In genomic region chr1:202888204-202888506, GRCh38 we compare ENCODE assay signal across 8 cellular contexts. TPM values are rescaled to one million over a fixed set of nuclear protein-coding genes. Genes with fewer than 3 reads are reported as not detected.
DNase-seq lines count a peak whose midpoint lies in the region; ATAC-seq and TF ChIP-seq lines count a peak whose summit lies in the region.

No MANE protein-coding gene starts in this region.

- peaks cover 13% of the 10 kb centered on the region for H3K36me3 ChIP-seq in iPS-18a (ENCODE audit: control insufficient read depth, low read depth, low read length)
- H3K36me3 ChIP-seq in stomach = peaks cover 0 to 36% (median 30%) of the 10 kb centered on the region in 4 donors

- no peak for TF ChIP-seq EP300 in stomach (IDR thresholded peaks at IDR 0.05)

- H3K9me3 Mint-ChIP-seq in activated CD4-positive, alpha-beta T cell treated with anti-CD3 and anti-CD28 coated beads, Interleukin-2, amount 10 ng/mL, durations not matched to agents 7 days and 5 days = no peaks in the 10 kb centered on the region
- H3K9me3 Mint-ChIP-seq in activated T-helper 1 cell treated with anti-CD3 and anti-CD28 coated beads, Interleukin-12 subunit alpha, Interleukin-12 subunit beta, Interleukin-2, Interleukin-4 antibody, amounts not matched to agents 30 ng/mL and 10 ng/mL and 1 ng/mL, durations not matched to agents 14 hours and 24 hours and 36 hours = no peaks in the 10 kb centered on the region

- CTCF ChIA-PET in activated CD4-positive, alpha-beta T cell treated with anti-CD3 and anti-CD28 coated beads, Interleukin-2, amount 10 ng/mL, durations not matched to agents 7 days and 5 days (lab: Charles Lee) = no interaction called here

- no peak for TF ChIP-seq POLR2A in stomach (IDR thresholded peaks at IDR 0.05)

- intact Hi-C loops in activated T-helper 1 cell treated with anti-CD3 and anti-CD28 coated beads, Interleukin-12 subunit alpha, Interleukin-12 subunit beta, Interleukin-2, Interleukin-4 antibody, amounts not matched to agents 30 ng/mL and 10 ng/mL and 1 ng/mL, durations not matched to agents 14 hours and 24 hours and 36 hours (cut with micrococcal nuclease) = loop anchor here (1.0 to 5.0 kb wide), 6 partner anchors 53 to 539 kb away; partner anchors contain the start of genes ADIPOR1, PPFIA4 and PPP1R12B
- intact Hi-C loops in stomach (cut with DNase I; ENCODE audit: low total_unique reads) = no loop called here

- H3K27ac ChIP-seq in iPS-18a (ENCODE audit: low read length) (no peak overlapping the region), stomach (peak overlapping the region; percentile 89 to 99 (median 97))

- peak overlapping the region; percentile 92 for H3K27ac Mint-ChIP-seq in activated CD4-positive, alpha-beta T cell treated with anti-CD3 and anti-CD28 coated beads, Interleukin-2, amount 10 ng/mL, durations not matched to agents 7 days and 5 days
- peak overlapping the region; percentile 96 for H3K27ac Mint-ChIP-seq in activated T-helper 1 cell treated with anti-CD3 and anti-CD28 coated beads, Interleukin-12 subunit alpha, Interleukin-12 subunit beta, Interleukin-2, Interleukin-4 antibody, amounts not matched to agents 30 ng/mL and 10 ng/mL and 1 ng/mL, durations not matched to agents 14 hours and 24 hours and 36 hours

- no peaks in the 10 kb centered on the region for H3K27me3 Mint-ChIP-seq in activated CD4-positive, alpha-beta T cell treated with anti-CD3 and anti-CD28 coated beads, Interleukin-2, amount 10 ng/mL, durations not matched to agents 7 days and 5 days
- no peaks in the 10 kb centered on the region for H3K27me3 Mint-ChIP-seq in activated T-helper 1 cell treated with anti-CD3 and anti-CD28 coated beads, Interleukin-12 subunit alpha, Interleukin-12 subunit beta, Interleukin-2, Interleukin-4 antibody, amounts not matched to agents 30 ng/mL and 10 ng/mL and 1 ng/mL, durations not matched to agents 14 hours and 24 hours and 36 hours (ENCODE audit: insufficient read depth)

- H3K4me3 ChIP-seq in iPS-18a (ENCODE audit: low read length) (peak overlapping the region; percentile 93), stomach (peak overlapping the region; percentile 78 to 93 (median 83))

- TF ChIP-seq CTCF in stomach (IDR thresholded peaks at IDR 0.05) = no peak

- no peaks in the 10 kb centered on the region for H3K27me3 ChIP-seq in iPS-18a (ENCODE audit: control insufficient read depth, insufficient read depth, low read length)
- no peaks in the 10 kb centered on the region for H3K27me3 ChIP-seq in stomach

- H3K36me3 Mint-ChIP-seq in activated CD4-positive, alpha-beta T cell treated with anti-CD3 and anti-CD28 coated beads, Interleukin-2, amount 10 ng/mL, durations not matched to agents 7 days and 5 days (ENCODE audit: low read depth) = peaks cover 19% of the 10 kb centered on the region
- peaks cover 14% of the 10 kb centered on the region for H3K36me3 Mint-ChIP-seq in activated T-helper 1 cell treated with anti-CD3 and anti-CD28 coated beads, Interleukin-12 subunit alpha, Interleukin-12 subunit beta, Interleukin-2, Interleukin-4 antibody, amounts not matched to agents 30 ng/mL and 10 ng/mL and 1 ng/mL, durations not matched to agents 14 hours and 24 hours and 36 hours (ENCODE audit: low read depth)

- peak overlapping the region; percentile 93 for H3K4me3 Mint-ChIP-seq in activated CD4-positive, alpha-beta T cell treated with anti-CD3 and anti-CD28 coated beads, Interleukin-2, amount 10 ng/mL, durations not matched to agents 7 days and 5 days
- peak overlapping the region; percentile 96 for H3K4me3 Mint-ChIP-seq in activated T-helper 1 cell treated with anti-CD3 and anti-CD28 coated beads, Interleukin-12 subunit alpha, Interleukin-12 subunit beta, Interleukin-2, Interleukin-4 antibody, amounts not matched to agents 30 ng/mL and 10 ng/mL and 1 ng/mL, durations not matched to agents 14 hours and 24 hours and 36 hours

- H3K4me1 Mint-ChIP-seq in activated CD4-positive, alpha-beta T cell treated with anti-CD3 and anti-CD28 coated beads, Interleukin-2, amount 10 ng/mL, durations not matched to agents 7 days and 5 days = peaks cover 27% of the 10 kb centered on the region
- H3K4me1 Mint-ChIP-seq in activated T-helper 1 cell treated with anti-CD3 and anti-CD28 coated beads, Interleukin-12 subunit alpha, Interleukin-12 subunit beta, Interleukin-2, Interleukin-4 antibody, amounts not matched to agents 30 ng/mL and 10 ng/mL and 1 ng/mL, durations not matched to agents 14 hours and 24 hours and 36 hours (ENCODE audit: low read depth) = peaks cover 25% of the 10 kb centered on the region

- POLR2A ChIA-PET in activated CD4-positive, alpha-beta T cell treated with anti-CD3 and anti-CD28 coated beads, Interleukin-2, amount 10 ng/mL, durations not matched to agents 7 days and 5 days (lab: Charles Lee) = no interaction called here

- H3K9me3 ChIP-seq in iPS-18a (ENCODE audit: control insufficient read depth, low read depth, low read length) (no peaks in the 10 kb centered on the region), stomach (no peaks in the 10 kb centered on the region)

- ATAC-seq in HG03097 (IDR thresholded peaks at IDR 0.05; ENCODE audit: low FRiP score, unreplicated experiment) = no peak

- peaks cover 16% of the 10 kb centered on the region for H3K4me1 ChIP-seq in iPS-18a (ENCODE audit: control insufficient read depth, low read depth, low read length)
- H3K4me1 ChIP-seq in stomach = peaks cover 0 to 21% (median 15%) of the 10 kb centered on the region in 4 donors

- H3K9ac ChIP-seq in iPS-18a (ENCODE audit: low read length) = peak overlapping the region; percentile 79

- DNase-seq in activated CD4-positive, alpha-beta T cell treated with anti-CD3 and anti-CD28 coated beads, Interleukin-2, amount 10 ng/mL, durations not matched to agents 7 days and 5 days = no peak
- DNase-seq in activated CD4-positive, alpha-beta T cell treated with anti-CD3 and anti-CD28 coated beads for 48 hours = no peak
- no peak for DNase-seq in activated T-helper 1 cell treated with anti-CD3 and anti-CD28 coated beads, Interleukin-12 subunit alpha, Interleukin-12 subunit beta, Interleukin-2, Interleukin-4 antibody, amounts not matched to agents 30 ng/mL and 10 ng/mL and 1 ng/mL, durations not matched to agents 14 hours and 24 hours and 36 hours (ENCODE audit: low spot score)
- DNase-seq in stomach = no peak
- DNase-seq in GF-D8 (lab: John Stamatoyannopoulos, UW) = no peak
- no peak for DNase-seq in H4 (ENCODE audit: low spot score)

- WGBS in stomach, 5 donors = 1 to 4% (median 2%) methylated on average over 9 of the region's 9 CpGs

RNA-seq across cellular contexts. Expression of gene RABIF, which starts 0.8 kb away (rescaled TPM):
- 10 to 100 TPM; 13.9 to 15.7 TPM for total RNA-seq in activated CD4-positive, alpha-beta T cell treated with anti-CD3 and anti-CD28 coated beads, Interleukin-2, amount 10 ng/mL, durations not matched to agents 7 days and 5 days
- total RNA-seq in activated T-helper 1 cell treated with anti-CD3 and anti-CD28 coated beads, Interleukin-12 subunit alpha, Interleukin-12 subunit beta, Interleukin-2, Interleukin-4 antibody, amounts not matched to agents 30 ng/mL and 10 ng/mL and 1 ng/mL, durations not matched to agents 14 hours and 24 hours and 36 hours = 11.8 and 13.4 TPM in 2 replicates
- total RNA-seq in stomach = 1 to 10 TPM in 2 of 5 donors, under 1 TPM in 1, not detected in 2; 0.45 to 5.1 (median 4.2) TPM
- polyA plus RNA-seq in stomach = 1 to 10 TPM; 4.9 to 9.1 (median 6.1) TPM
- total RNA-seq in H4 (2014; rRNA removed; shearing (Covaris generic)) = 6.4 and 7.5 TPM in 2 replicates

RNA-seq across cellular contexts. Expression of gene KLHL12, which starts 38.9 kb away (rescaled TPM):
- 10 to 100 TPM; 31.4 to 31.5 TPM for total RNA-seq in activated CD4-positive, alpha-beta T cell treated with anti-CD3 and anti-CD28 coated beads, Interleukin-2, amount 10 ng/mL, durations not matched to agents 7 days and 5 days
- 24.9 and 25.5 TPM in 2 replicates for total RNA-seq in activated T-helper 1 cell treated with anti-CD3 and anti-CD28 coated beads, Interleukin-12 subunit alpha, Interleukin-12 subunit beta, Interleukin-2, Interleukin-4 antibody, amounts not matched to agents 30 ng/mL and 10 ng/mL and 1 ng/mL, durations not matched to agents 14 hours and 24 hours and 36 hours
- total RNA-seq in stomach = 10 to 100 TPM; 15.4 to 97.3 (median 29.2) TPM
- polyA plus RNA-seq in stomach = 10 to 100 TPM; 10.4 to 13.0 (median 12.5) TPM
- total RNA-seq in H4 (2014; rRNA removed; shearing (Covaris generic)) = 24.4 and 25.9 TPM in 2 replicates
